9 cellular contexts compared by ENCODE assay signal in the genomic region with DNA sequence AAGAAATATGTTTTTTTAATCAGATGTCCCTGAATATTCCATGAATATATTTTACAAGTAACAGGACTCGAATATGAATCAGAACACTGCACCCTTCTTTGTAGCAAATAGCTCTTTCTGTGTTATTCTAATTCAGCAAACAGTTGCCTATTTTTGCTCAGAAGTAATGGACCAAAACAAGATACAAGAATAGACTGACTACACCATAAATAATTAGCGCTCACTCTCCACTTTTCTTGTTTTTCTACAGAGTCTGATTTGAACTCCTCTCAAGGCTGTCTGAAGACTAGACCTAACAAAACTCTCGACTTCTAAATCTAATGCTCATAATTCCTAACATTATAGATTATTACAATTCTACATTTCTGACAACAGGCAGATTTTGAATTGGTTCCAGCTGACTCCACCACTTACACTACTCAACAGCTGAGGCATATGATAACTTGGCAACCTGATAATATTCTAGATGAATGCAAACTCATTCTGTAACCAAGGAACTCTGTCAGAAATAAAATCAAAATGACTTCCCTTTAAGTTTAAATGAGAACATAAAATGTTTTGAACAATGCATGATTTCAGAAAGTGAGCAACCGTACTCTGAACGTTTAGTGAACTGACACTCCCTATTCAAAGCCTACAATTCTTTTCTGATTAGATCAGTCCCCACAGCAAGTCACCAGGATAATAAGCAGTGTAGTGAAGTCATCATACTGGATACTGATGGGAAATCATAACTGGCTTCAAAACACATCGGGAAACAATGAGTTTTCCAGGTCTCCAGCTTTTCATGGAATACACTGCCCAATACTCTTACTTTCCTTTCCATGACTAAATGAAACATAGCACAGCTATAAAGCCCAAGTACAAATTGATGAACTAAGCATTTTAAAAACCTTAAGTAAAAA.
DNase-seq lines count a peak whose midpoint lies in the region; ATAC-seq, FAIRE-seq and TF ChIP-seq lines count a peak whose summit lies in the region.
"Had no signal": no experiment of that assay in that cellular context is flagged by ENCODE, and none has a peak within 500 bp of the region (broad histone marks: within the 10 kb centered on the region; RNA-seq: fewer than 3 reads in every experiment).

No MANE protein-coding gene starts in this region.

- H3K4me3 ChIP-seq in neuron (ENCODE audit: low read length) (peak overlapping the region; percentile 79), ovary (no peak overlapping the region)

- no peak overlapping the region for H3K27ac ChIP-seq in ovary

- WGBS in ovary, 3 donors, result 37 to 51% (median 47%) methylated on average over 6 of the region's 6 CpGs

- H3K4me1 ChIP-seq in neuron (ENCODE audit: insufficient read depth, low read length) (peaks cover 39% of the 10 kb centered on the region), ovary (ENCODE audit: insufficient read depth) (peaks cover 4% of the 10 kb centered on the region)

- H3K36me3 ChIP-seq in neuron (ENCODE audit: insufficient read depth, low read length) (no peaks in the 10 kb centered on the region), ovary (no peaks in the 10 kb centered on the region)

- TF ChIP-seq EP300 in ovary (IDR thresholded peaks at IDR 0.05), result no peak

- no peak for ATAC-seq in GM21381 (IDR thresholded peaks at IDR 0.05; ENCODE audit: unreplicated experiment)
- no peak for ATAC-seq in HG02884 (IDR thresholded peaks at IDR 0.05; ENCODE audit: unreplicated experiment)

- intact Hi-C loops in ovary (cut with DNase I), result loop anchor here in 2 of 4 donors (10.0 kb wide), 1 partner anchor 136 kb away; no protein-coding TSS in a partner anchor

- peak overlapping the region; percentile 24 for H2AFZ ChIP-seq in neuron (ENCODE audit: low read depth, low read length)

- DNase-seq in Daoy (ENCODE audit: low read depth) (peak; percentile 75), NCI-H524 treated with DMSO at 0.1 percent for 48 hours (lab: John Stamatoyannopoulos, UW) (peak; percentile 18), ovary (no peak), NCI-H2029 (lab: John Stamatoyannopoulos, UW) (no peak)
- DNase-seq: activated naive CD8-positive, alpha-beta T cell treated with anti-CD3 and anti-CD28 coated beads, Interleukin-2, amount 10 ng/mL, durations not matched to agents 7 days and 5 days had no signal

- FAIRE-seq in endometrium (lab: Jason Lieb, UNC), result peak; percentile 15

- no peaks in the 10 kb centered on the region for H3K9me3 ChIP-seq in neuron (ENCODE audit: low read length)
- H3K9me3 ChIP-seq in ovary, result no peaks in the 10 kb centered on the region

- no peak for TF ChIP-seq POLR2A in ovary (IDR thresholded peaks at IDR 0.05)

- no peak for TF ChIP-seq CTCF in ovary (IDR thresholded peaks at IDR 0.05)

- H3K27me3 ChIP-seq in neuron (ENCODE audit: insufficient read depth, low read length), result no peaks in the 10 kb centered on the region
- H3K27me3 ChIP-seq in ovary, result no peaks in the 10 kb centered on the region

Comparison
In these comparisons a context has a peak if more than half of its experiments do, and no peak if none do; other contexts are left out.
1. DNase-seq: peak in Daoy (single experiment) and NCI-H524 treated with DMSO at 0.1 percent for 48 hours (single experiment); none in ovary (0 of 5) and NCI-H2029 (single experiment).